8 cellular contexts compared by ENCODE assay signal in the genomic region with DNA sequence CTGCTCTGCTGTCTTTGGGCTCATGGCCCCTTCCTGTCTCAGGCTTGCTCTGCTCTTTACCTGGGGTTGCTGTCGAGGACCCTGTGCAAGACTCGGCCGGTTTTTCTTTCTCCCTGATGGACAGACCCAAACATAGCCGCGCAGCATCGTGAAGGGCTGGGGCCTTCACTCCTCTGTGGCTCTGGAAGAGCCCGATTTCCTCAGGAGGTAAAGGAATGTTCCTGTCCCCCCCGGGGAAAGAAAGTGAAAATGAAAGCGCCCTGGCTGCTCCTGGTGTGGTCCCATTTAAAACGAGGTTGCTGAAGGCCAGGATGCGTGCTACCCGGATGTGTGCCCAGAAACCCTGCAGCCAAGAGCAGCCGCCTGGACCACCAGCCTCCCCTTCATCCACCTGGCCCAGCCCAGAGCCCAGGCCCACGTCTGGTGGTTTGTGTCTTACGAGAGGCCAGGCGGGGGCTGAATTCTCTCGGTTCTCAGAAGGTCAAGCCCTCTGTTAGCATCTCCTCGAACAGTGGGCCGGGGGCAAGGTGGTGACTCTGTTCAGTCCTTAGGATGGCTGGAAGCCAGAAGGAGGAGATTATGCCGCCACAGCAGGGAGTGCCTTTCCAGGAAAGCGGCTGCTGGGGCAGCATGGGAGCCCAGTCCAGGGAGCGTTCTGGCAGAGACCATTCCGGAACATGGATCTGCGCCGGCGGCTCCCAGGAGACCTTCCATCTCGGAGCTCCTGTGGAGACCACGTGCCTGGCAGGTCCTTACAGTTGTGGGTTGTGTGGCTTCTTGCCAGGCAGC. TPM values are rescaled to one million over a fixed set of nuclear protein-coding genes. Genes with fewer than 3 reads are reported as not detected.
DNase-seq lines count a peak whose midpoint lies in the region; ATAC-seq and TF ChIP-seq lines count a peak whose summit lies in the region.

No MANE protein-coding gene starts in this region.

- H3K36me3 ChIP-seq in WERI-Rb-1: peaks cover 4% of the 10 kb centered on the region
- H3K36me3 ChIP-seq in esophagus squamous epithelium: peaks cover 6 to 13% (median 11%) of the 10 kb centered on the region in 3 donors

- H3K27me3 Mint-ChIP-seq in natural killer cell treated with Interleukin-12 subunit alpha and Interleukin-12 subunit beta and Interleukin-15 and Interleukin-18, amount 100 ng/mL, for 72 hours: no peaks in the 10 kb centered on the region

- H3K9me3 ChIP-seq in WERI-Rb-1 (ENCODE audit: severe bottlenecking): no peaks in the 10 kb centered on the region
- no peaks in the 10 kb centered on the region for H3K9me3 ChIP-seq in esophagus squamous epithelium

- TF ChIP-seq POLR2A in esophagus squamous epithelium (IDR thresholded peaks at IDR 0.05): no peak

- H3K27ac Mint-ChIP-seq in natural killer cell treated with Interleukin-12 subunit alpha and Interleukin-12 subunit beta and Interleukin-15 and Interleukin-18, amount 100 ng/mL, for 72 hours: peak overlapping the region; percentile 83 to 99

- TF ChIP-seq CTCF in WERI-Rb-1 (IDR thresholded peaks at IDR 0.05; ENCODE audit: low read depth, low read length) (no peak), esophagus squamous epithelium (IDR thresholded peaks at IDR 0.05) (no peak)

- H3K4me1 ChIP-seq in esophagus squamous epithelium: peaks cover 39 to 63% (median 39%) of the 10 kb centered on the region in 3 donors

- peak overlapping the region; percentile 93 for H3K4me3 Mint-ChIP-seq in natural killer cell treated with Interleukin-12 subunit alpha and Interleukin-12 subunit beta and Interleukin-15 and Interleukin-18, amount 100 ng/mL, for 72 hours

- H3K4me1 Mint-ChIP-seq in natural killer cell treated with Interleukin-12 subunit alpha and Interleukin-12 subunit beta and Interleukin-15 and Interleukin-18, amount 100 ng/mL, for 72 hours (ENCODE audit: low read depth in 2 of 2): peaks cover 25% of the 10 kb centered on the region in 2 donors

- H3K4me3 ChIP-seq in WERI-Rb-1 (ENCODE audit: low read depth, low read length) (peak overlapping the region; percentile 80), esophagus squamous epithelium (peak overlapping the region; percentile 91 to 98 (median 94))

- DNase-seq in A172 (ENCODE audit: low spot score) (peak; percentile 66), GM19238 (ENCODE audit: insufficient read length, low spot score) (peak; percentile 61), WERI-Rb-1 (no peak), esophagus squamous epithelium (lab: John Stamatoyannopoulos, UW) (no peak), GF-D8 (lab: John Stamatoyannopoulos, UW) (no peak), NCI-H1092 treated with DMSO at 0.1 percent for 48 hours (lab: John Stamatoyannopoulos, UW) (no peak)
- DNase-seq in natural killer cell treated with Interleukin-12 subunit alpha and Interleukin-12 subunit beta and Interleukin-15 and Interleukin-18, amount 100 ng/mL, for 72 hours (ENCODE audit: low spot score): peak; percentile 69
- no peak for DNase-seq in central memory CD4-positive, alpha-beta T cell

- no peaks in the 10 kb centered on the region for H3K9me3 Mint-ChIP-seq in natural killer cell treated with Interleukin-12 subunit alpha and Interleukin-12 subunit beta and Interleukin-15 and Interleukin-18, amount 100 ng/mL, for 72 hours

- WGBS in esophagus squamous epithelium, 2 donors: 5 to 43% methylated on average over 5 to 6 of the region's 28 CpGs

- H3K27me3 ChIP-seq in WERI-Rb-1 (ENCODE audit: insufficient read depth, low read depth, severe bottlenecking) (no peaks in the 10 kb centered on the region), esophagus squamous epithelium (no peaks in the 10 kb centered on the region)

- no peaks in the 10 kb centered on the region for H3K36me3 Mint-ChIP-seq in natural killer cell treated with Interleukin-12 subunit alpha and Interleukin-12 subunit beta and Interleukin-15 and Interleukin-18, amount 100 ng/mL, for 72 hours

- 0 out of 2 replicates have a peak overlapping the region, but pooled peaks have one; percentile 31 for H3K27ac ChIP-seq in WERI-Rb-1
- peak overlapping the region; percentile 98 to 100 (median 99) for H3K27ac ChIP-seq in esophagus squamous epithelium

- ATAC-seq in natural killer cell treated with Interleukin-12 subunit alpha and Interleukin-12 subunit beta and Interleukin-15 and Interleukin-18, amount 100 ng/mL, for 72 hours: no peak

- intact Hi-C loops in esophagus squamous epithelium (cut with DNase I): no loop called here

RNA-seq across cellular contexts. Expression of gene GUK1, which starts 1.2 kb away (rescaled TPM):
- 407 and 501 TPM in 2 replicates for total RNA-seq in A172 (2014; rRNA removed; shearing (Covaris generic))
- total RNA-seq in esophagus squamous epithelium: 100 to 1,000 TPM; 279 to 320 (median 302) TPM
- total RNA-seq in natural killer cell treated with Interleukin-12 subunit alpha and Interleukin-12 subunit beta and Interleukin-15 and Interleukin-18, amount 100 ng/mL, for 72 hours: 100 to 1,000 TPM; 296 to 329 TPM

RNA-seq across cellular contexts. Expression of gene GJC2, which starts 8.5 kb away (rescaled TPM):
- 6.6 and 16.8 TPM in 2 replicates for total RNA-seq in A172 (2014; rRNA removed; shearing (Covaris generic))
- 1 to 10 TPM in 1 of 4 donors, under 1 TPM in 3; 0.48 to 2.7 (median 0.66) TPM for total RNA-seq in esophagus squamous epithelium
- total RNA-seq in natural killer cell treated with Interleukin-12 subunit alpha and Interleukin-12 subunit beta and Interleukin-15 and Interleukin-18, amount 100 ng/mL, for 72 hours: 1 to 10 TPM; 2.1 to 2.2 TPM

RNA-seq across cellular contexts. Expression of gene IBA57, which starts 24.3 kb away (rescaled TPM):
- total RNA-seq in A172 (2014; rRNA removed; shearing (Covaris generic)): 7.4 and 8.5 TPM in 2 replicates
- 1 to 10 TPM; 4.8 to 9.1 (median 5.7) TPM for total RNA-seq in esophagus squamous epithelium
- total RNA-seq in natural killer cell treated with Interleukin-12 subunit alpha and Interleukin-12 subunit beta and Interleukin-15 and Interleukin-18, amount 100 ng/mL, for 72 hours: 1 to 10 TPM; 6.8 to 7.9 TPM

RNA-seq across cellular contexts. Expression of gene MRPL55, which starts 32.2 kb away (rescaled TPM):
- total RNA-seq in A172 (2014; rRNA removed; shearing (Covaris generic)): 103 and 141 TPM in 2 replicates
- 10 to 100 TPM; 33.8 to 62.2 (median 51.2) TPM for total RNA-seq in esophagus squamous epithelium
- total RNA-seq in natural killer cell treated with Interleukin-12 subunit alpha and Interleukin-12 subunit beta and Interleukin-15 and Interleukin-18, amount 100 ng/mL, for 72 hours: 10 to 100 TPM; 42.5 to 68.8 TPM

RNA-seq across cellular contexts. Expression of gene C1orf35, which starts 38.2 kb away (rescaled TPM):
- total RNA-seq in A172 (2014; rRNA removed; shearing (Covaris generic)): 31.7 and 31.8 TPM in 2 replicates
- total RNA-seq in esophagus squamous epithelium: 10 to 100 TPM in 3 of 4 donors, 1 to 10 TPM in 1; 8.5 to 21.3 (median 18.1) TPM
- 10 to 100 TPM; 16.4 to 26.7 TPM for total RNA-seq in natural killer cell treated with Interleukin-12 subunit alpha and Interleukin-12 subunit beta and Interleukin-15 and Interleukin-18, amount 100 ng/mL, for 72 hours

Comparison
In these comparisons a context has a peak if more than half of its experiments do, and no peak if none do; other contexts are left out.
1. DNase-seq: peak in A172 (single experiment), GM19238 (single experiment) and natural killer cell treated with Interleukin-12 subunit alpha and Interleukin-12 subunit beta and Interleukin-15 and Interleukin-18, amount 100 ng/mL, for 72 hours (single experiment); none in WERI-Rb-1 (single experiment), esophagus squamous epithelium (single experiment), GF-D8 (single experiment), NCI-H1092 treated with DMSO at 0.1 percent for 48 hours (single experiment) and central memory CD4-positive, alpha-beta T cell (single experiment).